8 cellular contexts compared by ENCODE assay signal in the genomic region with DNA sequence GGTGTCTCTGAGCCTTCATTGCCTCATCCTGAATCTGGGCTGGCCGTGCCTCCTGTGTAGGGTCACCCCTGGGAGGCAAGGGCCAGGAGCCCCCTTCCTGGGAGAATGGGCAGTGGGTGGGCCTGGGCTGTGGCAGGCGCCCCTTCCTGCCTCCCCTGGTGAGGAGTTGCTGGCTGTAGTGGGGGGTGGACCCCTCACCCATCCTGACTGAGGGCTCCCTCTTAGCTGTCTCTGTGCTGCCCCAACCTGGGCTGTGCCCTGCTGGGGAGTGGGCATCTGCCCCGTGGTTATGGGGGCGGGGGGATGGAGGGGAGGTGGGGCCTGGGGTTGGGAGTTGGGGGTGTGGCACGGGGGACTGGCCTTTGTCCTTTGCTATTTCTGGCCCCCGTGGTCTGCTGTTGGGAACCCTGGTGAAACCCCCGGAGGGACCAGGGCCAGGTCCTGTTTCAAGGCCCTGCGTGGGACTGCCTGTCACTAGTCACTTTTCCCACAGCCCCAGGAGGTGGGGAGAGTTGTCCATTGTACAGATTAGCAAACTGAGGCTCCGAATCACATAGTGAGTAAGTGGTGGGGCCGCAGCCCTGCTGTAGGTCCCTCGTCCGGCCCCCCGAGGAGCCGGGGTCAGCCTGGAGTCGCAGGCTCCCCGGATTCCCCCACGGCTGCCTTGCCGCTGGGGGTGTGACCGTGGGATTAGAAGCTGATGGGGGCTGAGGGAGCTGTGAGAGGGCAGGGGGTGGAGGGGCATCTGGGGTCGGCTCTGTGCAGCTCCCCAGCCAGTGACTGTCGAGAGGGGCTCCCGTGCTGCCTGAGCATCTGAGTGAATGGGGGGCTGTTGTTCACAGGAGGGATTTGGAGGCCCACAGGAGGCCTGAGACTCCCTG. TPM values are rescaled to one million over a fixed set of nuclear protein-coding genes. Genes with fewer than 3 reads are reported as not detected.
DNase-seq lines count a peak whose midpoint lies in the region; ATAC-seq, FAIRE-seq and TF ChIP-seq lines count a peak whose summit lies in the region.

No MANE protein-coding gene starts in this region.

- no peaks in the 10 kb centered on the region for H3K36me3 Mint-ChIP-seq in CD8-positive, alpha-beta memory T cell
- H3K36me3 Mint-ChIP-seq in osteocyte (ENCODE audit: unreplicated experiment), result peaks cover 2% of the 10 kb centered on the region

- no peaks in the 10 kb centered on the region for H3K27me3 ChIP-seq in CD8-positive, alpha-beta memory T cell (ENCODE audit: insufficient read depth, low read length, poor library complexity, severe bottlenecking)
- H3K27me3 ChIP-seq in RWPE2 (ENCODE audit: insufficient read depth, poor library complexity, severe bottlenecking) (no peaks in the 10 kb centered on the region), gastrocnemius medialis (no peaks in the 10 kb centered on the region)

- H3K4me3 ChIP-seq in CD8-positive, alpha-beta memory T cell (ENCODE audit: low read length), result no peak overlapping the region
- H3K4me3 ChIP-seq in RWPE2 (ENCODE audit: severe bottlenecking) (peak overlapping the region; percentile 85), epithelial cell of proximal tubule (ENCODE audit: low read depth, low read length) (peak overlapping the region; percentile 95), gastrocnemius medialis (no peak overlapping the region)

- no peak overlapping the region for H3K27ac ChIP-seq in CD8-positive, alpha-beta memory T cell (ENCODE audit: low read depth, low read length)
- H3K27ac ChIP-seq in RWPE2 (ENCODE audit: poor library complexity, severe bottlenecking), result peak overlapping the region; percentile 82
- H3K27ac ChIP-seq in gastrocnemius medialis, result peak overlapping the region in 2 of 4 donors; percentile 10 to 74

- H3K9me3 ChIP-seq in CD8-positive, alpha-beta memory T cell (ENCODE audit: low read length), result no peaks in the 10 kb centered on the region
- H3K9me3 ChIP-seq in RWPE2 (ENCODE audit: severe bottlenecking) (no peaks in the 10 kb centered on the region), gastrocnemius medialis (no peaks in the 10 kb centered on the region)

- TF ChIP-seq POLR2A in gastrocnemius medialis (IDR thresholded peaks at IDR 0.05), result no peak

- H3K27me3 Mint-ChIP-seq in CD8-positive, alpha-beta memory T cell, result no peaks in the 10 kb centered on the region
- no peaks in the 10 kb centered on the region for H3K27me3 Mint-ChIP-seq in osteocyte (ENCODE audit: unreplicated experiment)

- peaks cover 26% of the 10 kb centered on the region for H3K4me1 ChIP-seq in CD8-positive, alpha-beta memory T cell (ENCODE audit: insufficient read depth, low read length)
- H3K4me1 ChIP-seq in RWPE2 (ENCODE audit: insufficient read depth, poor library complexity, severe bottlenecking) (peaks cover 7% of the 10 kb centered on the region), gastrocnemius medialis (peaks cover 48 to 64% of the 10 kb centered on the region in 2 donors)

- H3K4me1 Mint-ChIP-seq in CD8-positive, alpha-beta memory T cell, result peaks cover 17 to 33% (median 17%) of the 10 kb centered on the region in 3 donors
- H3K4me1 Mint-ChIP-seq in osteocyte (ENCODE audit: unreplicated experiment), result peaks cover 72% of the 10 kb centered on the region

- TF ChIP-seq CTCF in RWPE2 (IDR thresholded peaks at IDR 0.05; ENCODE audit: poor library complexity, severe bottlenecking), result no peak
- no peak for TF ChIP-seq CTCF in epithelial cell of proximal tubule (conservative IDR thresholded peaks at IDR 0.05; ENCODE audit: low read depth, low read length)
- no peak for TF ChIP-seq CTCF in osteocyte (IDR thresholded peaks at IDR 0.05)
- no peak for TF ChIP-seq CTCF in gastrocnemius medialis (IDR thresholded peaks at IDR 0.05 in 4 of 5, conservative IDR thresholded peaks at IDR 0.05 in 1 of 5)

- H3K27ac Mint-ChIP-seq in CD8-positive, alpha-beta memory T cell, result peak overlapping the region in 2 of 8 donors; percentile 26 to 64
- H3K27ac Mint-ChIP-seq in osteocyte (ENCODE audit: unreplicated experiment), result peak overlapping the region; percentile 97

- no peaks in the 10 kb centered on the region for H3K36me3 ChIP-seq in CD8-positive, alpha-beta memory T cell (ENCODE audit: insufficient read depth, low read length)
- H3K36me3 ChIP-seq in RWPE2 (ENCODE audit: low read depth), result no peaks in the 10 kb centered on the region
- no peaks in the 10 kb centered on the region for H3K36me3 ChIP-seq in gastrocnemius medialis

- H3K4me3 Mint-ChIP-seq in CD8-positive, alpha-beta memory T cell, result peak overlapping the region; percentile 65 to 91 (median 86)
- H3K4me3 Mint-ChIP-seq in osteocyte (ENCODE audit: unreplicated experiment), result peak overlapping the region; percentile 94

- H3K9me3 Mint-ChIP-seq in CD8-positive, alpha-beta memory T cell, result no peaks in the 10 kb centered on the region
- H3K9me3 Mint-ChIP-seq in osteocyte (ENCODE audit: unreplicated experiment), result no peaks in the 10 kb centered on the region

- no peak for FAIRE-seq in RCC 7860 (lab: Jason Lieb, UNC)

- POLR2A ChIA-PET in CD8-positive, alpha-beta memory T cell (lab: Charles Lee), result interaction anchor here (0.6 kb wide), 1 partner anchor 1819 kb away, joined by 3 read pairs; no protein-coding TSS in a partner anchor

- CTCF ChIA-PET in CD8-positive, alpha-beta memory T cell (lab: Charles Lee), result interaction anchor here (1.8 kb wide), 1 partner anchor 75 kb away, joined by 7 read pairs; no protein-coding TSS in a partner anchor

- DNase-seq in CD8-positive, alpha-beta memory T cell, result no peak
- DNase-seq in RWPE2 (ENCODE audit: low spot score) (no peak), epithelial cell of proximal tubule (ENCODE audit: low read depth) (no peak), osteocyte (ENCODE audit: extremely low spot score, unreplicated experiment) (no peak), gastrocnemius medialis (no peak), RCC 7860 (ENCODE audit: low spot score) (no peak)

- ATAC-seq in RWPE2 (ENCODE audit: low read depth), result no peak
- ATAC-seq in GM18858 (IDR thresholded peaks at IDR 0.05; ENCODE audit: unreplicated experiment), result no peak
- ATAC-seq in gastrocnemius medialis, result no peak
- ATAC-seq in HG03439 (IDR thresholded peaks at IDR 0.05; ENCODE audit: unreplicated experiment), result no peak

- in situ Hi-C loops in gastrocnemius medialis (cut with MboI; ENCODE audit: low sequenced_read_pairs in 4 of 4), result no loop called here

- intact Hi-C loops in gastrocnemius medialis (cut with DNase I; ENCODE audit: low total_unique reads), result no loop called here

RNA-seq across cellular contexts. Expression of a gene that starts 2.7 kb away (rescaled TPM):
- total RNA-seq in CD8-positive, alpha-beta memory T cell, result 10 to 100 TPM; 20.2 to 22.2 TPM
- 2.1 TPM for polyA plus RNA-seq in CD8-positive, alpha-beta memory T cell
- total RNA-seq in epithelial cell of proximal tubule (93.3 and 97.6 TPM in 2 replicates), osteocyte (371 and 376 TPM in 2 replicates), gastrocnemius medialis (10 to 100 TPM in 1 of 4 donors, 1 to 10 TPM in 3; 2.9 to 14.8 (median 5.2) TPM)

RNA-seq across cellular contexts. Expression of a gene that starts 53.5 kb away (rescaled TPM):
- under 1 TPM in 1 of 2 experiments, not detected in 1; 0.07 TPM for total RNA-seq in CD8-positive, alpha-beta memory T cell
- 0.08 TPM for polyA plus RNA-seq in CD8-positive, alpha-beta memory T cell
- 0.22 and 0.29 TPM in 2 replicates for total RNA-seq in epithelial cell of proximal tubule
- 5.8 and 6.6 TPM in 2 replicates for total RNA-seq in osteocyte
- not detected for total RNA-seq in gastrocnemius medialis

Comparison
In these comparisons a context has a peak if more than half of its experiments do, and no peak if none do; other contexts are left out.
1. H3K4me3 ChIP-seq: peak in RWPE2 (single experiment) and epithelial cell of proximal tubule (single experiment); none in CD8-positive, alpha-beta memory T cell (single experiment) and gastrocnemius medialis (0 of 4).